17 cellular contexts compared by ENCODE assay signal in the genomic region with DNA sequence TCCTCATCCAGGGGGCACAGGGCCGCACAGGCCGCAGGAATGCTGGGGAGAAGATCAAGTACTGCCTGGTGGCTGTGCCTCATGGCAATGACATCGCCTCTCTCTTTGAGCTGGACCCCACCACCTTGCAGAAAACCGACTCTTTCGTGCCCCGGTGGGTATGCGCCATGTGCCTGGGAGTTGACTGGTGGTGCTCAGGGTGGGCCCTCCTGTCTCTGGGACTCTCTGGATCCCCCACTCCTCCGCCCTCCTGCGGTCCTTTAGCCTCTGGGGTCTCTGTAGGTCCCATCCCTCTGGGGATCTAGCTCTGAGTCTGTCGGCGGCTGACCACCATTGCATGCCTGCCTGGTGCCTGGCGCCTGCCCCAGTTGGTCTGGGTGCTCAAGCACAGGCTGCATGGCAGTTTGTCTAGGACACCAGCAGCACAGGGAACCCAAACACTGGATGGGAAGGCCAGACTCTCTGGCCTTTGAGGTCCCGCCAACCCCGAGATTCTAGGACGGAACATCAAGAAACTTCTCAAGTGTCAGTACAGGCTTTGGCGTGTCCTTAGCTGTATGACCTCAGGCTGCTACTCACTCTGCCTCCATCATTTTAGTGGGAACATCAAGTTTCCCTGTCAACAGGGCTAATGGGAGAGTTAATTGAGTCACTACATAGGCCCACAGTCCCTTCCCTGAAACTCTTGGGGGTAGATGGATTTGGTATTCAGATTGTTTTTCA. TPM values are rescaled to one million over a fixed set of nuclear protein-coding genes. Genes with fewer than 3 reads are reported as not detected.
A peak's percentile ranks its signal among the peaks of the same experiment; 100 is the strongest.
DNase-seq lines count a peak whose midpoint lies in the region; ATAC-seq and TF ChIP-seq lines count a peak whose summit lies in the region.
"Had no signal": no experiment of that assay in that cellular context is flagged by ENCODE, and none has a peak within 500 bp of the region (broad histone marks: within the 10 kb centered on the region; RNA-seq: fewer than 3 reads in every experiment).

No MANE protein-coding gene starts in this region.

- H3K4me1 Mint-ChIP-seq in activated naive CD4-positive, alpha-beta T cell treated with anti-CD3 and anti-CD28 coated beads, Interleukin-2, amount 10 ng/mL, durations not matched to agents 7 days and 5 days = peaks cover 11% of the 10 kb centered on the region
- peaks cover 10% of the 10 kb centered on the region for H3K4me1 Mint-ChIP-seq in activated T-helper 17 cell treated with anti-CD3 and anti-CD28 coated beads, Interleukin-2, amount 50 U/mL, for 72 hours
- H3K4me1 Mint-ChIP-seq in endothelial cell (ENCODE audit: unreplicated experiment) = no peaks in the 10 kb centered on the region
- peaks cover 7% of the 10 kb centered on the region for H3K4me1 Mint-ChIP-seq in stimulated activated effector memory CD8-positive, alpha-beta T cell treated with anti-CD3 and anti-CD28 coated beads, Interleukin-12 subunit alpha, Interleukin-12 subunit beta, amount 100 ng/mL, for 72 hours
- peaks cover 14% of the 10 kb centered on the region for H3K4me1 Mint-ChIP-seq in Calu3 (ENCODE audit: low read depth, unreplicated experiment)
- peaks cover 3 to 12% (median 8%) of the 10 kb centered on the region in 7 donors for H3K4me1 Mint-ChIP-seq in naive thymus-derived CD4-positive, alpha-beta T cell
- H3K4me1 Mint-ChIP-seq: GM23338 had no signal

- peaks cover 0 to 6% of the 10 kb centered on the region in 2 donors for H3K4me1 ChIP-seq in naive thymus-derived CD4-positive, alpha-beta T cell (ENCODE audit: control insufficient read depth in 2 of 2, insufficient read depth in 2 of 2, low read length in 2 of 2)

- no peaks in the 10 kb centered on the region for H3K27me3 ChIP-seq in naive thymus-derived CD4-positive, alpha-beta T cell (ENCODE audit: control insufficient read depth in 2 of 2, insufficient read depth in 2 of 2, low read length in 2 of 2)

- BruUV-seq in Calu3 (replicated peaks; lab: Mats Ljungman, UMichigan) = no TSS peak

- H3K36me3 ChIP-seq in naive thymus-derived CD4-positive, alpha-beta T cell (ENCODE audit: control insufficient read depth in 2 of 3, insufficient read depth in 3 of 3, low read length in 3 of 3) = peaks cover 0 to 86% (median 15%) of the 10 kb centered on the region in 3 experiments

- no peak overlapping the region for H3K4me3 Mint-ChIP-seq in activated naive CD4-positive, alpha-beta T cell treated with anti-CD3 and anti-CD28 coated beads, Interleukin-2, amount 10 ng/mL, durations not matched to agents 7 days and 5 days
- no peak overlapping the region for H3K4me3 Mint-ChIP-seq in activated T-helper 17 cell treated with anti-CD3 and anti-CD28 coated beads, Interleukin-2, amount 50 U/mL, for 72 hours
- H3K4me3 Mint-ChIP-seq in endothelial cell (ENCODE audit: unreplicated experiment) = peak overlapping the region; percentile 31
- H3K4me3 Mint-ChIP-seq in stimulated activated effector memory CD8-positive, alpha-beta T cell treated with anti-CD3 and anti-CD28 coated beads, Interleukin-12 subunit alpha, Interleukin-12 subunit beta, amount 100 ng/mL, for 72 hours = no peak overlapping the region
- no peak overlapping the region for H3K4me3 Mint-ChIP-seq in Calu3 (ENCODE audit: low read depth, unreplicated experiment)
- H3K4me3 Mint-ChIP-seq in naive thymus-derived CD4-positive, alpha-beta T cell = no peak overlapping the region
- H3K4me3 Mint-ChIP-seq: B cell; CD4-positive, alpha-beta memory T cell; GM23338 had no signal

- H3K36me3 Mint-ChIP-seq in activated naive CD4-positive, alpha-beta T cell treated with anti-CD3 and anti-CD28 coated beads, Interleukin-2, amount 10 ng/mL, durations not matched to agents 7 days and 5 days = peaks cover 44% of the 10 kb centered on the region
- H3K36me3 Mint-ChIP-seq in activated T-helper 17 cell treated with anti-CD3 and anti-CD28 coated beads, Interleukin-2, amount 50 U/mL, for 72 hours (ENCODE audit: low read depth) = peaks cover 84% of the 10 kb centered on the region
- H3K36me3 Mint-ChIP-seq in endothelial cell (ENCODE audit: low read depth, unreplicated experiment) = peaks cover 43% of the 10 kb centered on the region
- peaks cover 93% of the 10 kb centered on the region for H3K36me3 Mint-ChIP-seq in stimulated activated effector memory CD8-positive, alpha-beta T cell treated with anti-CD3 and anti-CD28 coated beads, Interleukin-12 subunit alpha, Interleukin-12 subunit beta, amount 100 ng/mL, for 72 hours
- peaks cover 75% of the 10 kb centered on the region for H3K36me3 Mint-ChIP-seq in Calu3 (ENCODE audit: insufficient read depth, unreplicated experiment)
- H3K36me3 Mint-ChIP-seq in naive thymus-derived CD4-positive, alpha-beta T cell = peaks cover 3 to 31% (median 7%) of the 10 kb centered on the region in 5 donors

- H3K27ac ChIP-seq in naive thymus-derived CD4-positive, alpha-beta T cell (ENCODE audit: low read depth, low read length) = no peak overlapping the region

- intact Hi-C loops in Calu3 (cut with micrococcal nuclease; ENCODE audit: unreplicated experiment) = no loop called here
- intact Hi-C loops in naive thymus-derived CD4-positive, alpha-beta T cell (cut with micrococcal nuclease) = no loop called here

- no peaks in the 10 kb centered on the region for H3K27me3 Mint-ChIP-seq in activated naive CD4-positive, alpha-beta T cell treated with anti-CD3 and anti-CD28 coated beads, Interleukin-2, amount 10 ng/mL, durations not matched to agents 7 days and 5 days
- no peaks in the 10 kb centered on the region for H3K27me3 Mint-ChIP-seq in activated T-helper 17 cell treated with anti-CD3 and anti-CD28 coated beads, Interleukin-2, amount 50 U/mL, for 72 hours
- H3K27me3 Mint-ChIP-seq in endothelial cell (ENCODE audit: unreplicated experiment) = peaks cover 20% of the 10 kb centered on the region
- H3K27me3 Mint-ChIP-seq in Calu3 (ENCODE audit: unreplicated experiment) = no peaks in the 10 kb centered on the region
- no peaks in the 10 kb centered on the region for H3K27me3 Mint-ChIP-seq in naive thymus-derived CD4-positive, alpha-beta T cell
- H3K27me3 Mint-ChIP-seq: B cell; CD4-positive, alpha-beta memory T cell had no signal

- no peaks in the 10 kb centered on the region for H3K9me3 ChIP-seq in naive thymus-derived CD4-positive, alpha-beta T cell (ENCODE audit: control insufficient read depth in 2 of 3, low read length in 3 of 3)

- DNase-seq in activated naive CD4-positive, alpha-beta T cell treated with anti-CD3 and anti-CD28 coated beads, Interleukin-2, amount 10 ng/mL, durations not matched to agents 7 days and 5 days = no peak
- no peak for DNase-seq in activated naive CD4-positive, alpha-beta T cell treated with Interleukin-2 at 50 U/mL for 16 hours
- no peak for DNase-seq in endothelial cell (ENCODE audit: low spot score)
- DNase-seq in stimulated activated effector memory CD8-positive, alpha-beta T cell treated with anti-CD3 and anti-CD28 coated beads, Interleukin-12 subunit alpha, Interleukin-12 subunit beta, amount 100 ng/mL, for 72 hours (ENCODE audit: low spot score in 2 of 2) = no peak
- DNase-seq in NCI-H748 (lab: John Stamatoyannopoulos, UW; ENCODE audit: unreplicated experiment) = no peak
- DNase-seq in Calu3 = no peak
- no peak for DNase-seq in naive thymus-derived CD4-positive, alpha-beta T cell
- DNase-seq: C1 segment of cervical spinal cord, DMS153, DMS79 treated with DMSO at 0.1 percent for 48 hours, EL, H7 had no signal

- ATAC-seq in activated T-helper 17 cell treated with anti-CD3 and anti-CD28 coated beads, Interleukin-2, amount 50 U/mL, for 72 hours (replicated peaks) = no peak
- no peak for ATAC-seq in stimulated activated effector memory CD8-positive, alpha-beta T cell treated with anti-CD3 and anti-CD28 coated beads, Interleukin-12 subunit alpha, Interleukin-12 subunit beta, amount 100 ng/mL, for 72 hours
- no peak for ATAC-seq in naive thymus-derived CD4-positive, alpha-beta T cell
- ATAC-seq: GM23338, HepG2 had no signal

- TF ChIP-seq CTCF in endothelial cell (IDR thresholded peaks at IDR 0.05; ENCODE audit: unreplicated experiment) (no peak), Calu3 (IDR thresholded peaks at IDR 0.05; ENCODE audit: unreplicated experiment) (no peak)

- no peak overlapping the region for H3K4me3 ChIP-seq in naive thymus-derived CD4-positive, alpha-beta T cell (ENCODE audit: low read length)
- H3K4me3 ChIP-seq: GM23338 had no signal

- CTCF ChIA-PET in activated naive CD4-positive, alpha-beta T cell treated with anti-CD3 and anti-CD28 coated beads, Interleukin-2, amount 10 ng/mL, durations not matched to agents 7 days and 5 days (lab: Charles Lee) = no interaction called here
- CTCF ChIA-PET in Calu3 (lab: Charles Lee) = interaction anchor here (1.0 kb wide), 1 partner anchor 9 kb away, joined by 3 read pairs; no protein-coding TSS in a partner anchor
- CTCF ChIA-PET in naive thymus-derived CD4-positive, alpha-beta T cell (lab: Charles Lee) = no interaction called here

- no peaks in the 10 kb centered on the region for H3K9me3 Mint-ChIP-seq in activated naive CD4-positive, alpha-beta T cell treated with anti-CD3 and anti-CD28 coated beads, Interleukin-2, amount 10 ng/mL, durations not matched to agents 7 days and 5 days
- H3K9me3 Mint-ChIP-seq in activated T-helper 17 cell treated with anti-CD3 and anti-CD28 coated beads, Interleukin-2, amount 50 U/mL, for 72 hours = no peaks in the 10 kb centered on the region
- H3K9me3 Mint-ChIP-seq in endothelial cell (ENCODE audit: unreplicated experiment) (no peaks in the 10 kb centered on the region), Calu3 (ENCODE audit: low read depth, unreplicated experiment) (no peaks in the 10 kb centered on the region)
- H3K9me3 Mint-ChIP-seq in stimulated activated effector memory CD8-positive, alpha-beta T cell treated with anti-CD3 and anti-CD28 coated beads, Interleukin-12 subunit alpha, Interleukin-12 subunit beta, amount 100 ng/mL, for 72 hours = no peaks in the 10 kb centered on the region
- H3K9me3 Mint-ChIP-seq in naive thymus-derived CD4-positive, alpha-beta T cell = no peaks in the 10 kb centered on the region
- H3K9me3 Mint-ChIP-seq: CD4-positive, alpha-beta memory T cell; GM23338 had no signal

- POLR2A ChIA-PET in naive thymus-derived CD4-positive, alpha-beta T cell (lab: Charles Lee) = interaction anchor here (0.5 kb wide), 1 partner anchor 468 kb away, joined by 3 read pairs; no protein-coding TSS in a partner anchor

- H3K27ac Mint-ChIP-seq in activated naive CD4-positive, alpha-beta T cell treated with anti-CD3 and anti-CD28 coated beads, Interleukin-2, amount 10 ng/mL, durations not matched to agents 7 days and 5 days = peak overlapping the region; percentile 7
- peak overlapping the region; percentile 11 for H3K27ac Mint-ChIP-seq in activated T-helper 17 cell treated with anti-CD3 and anti-CD28 coated beads, Interleukin-2, amount 50 U/mL, for 72 hours
- H3K27ac Mint-ChIP-seq in endothelial cell (ENCODE audit: unreplicated experiment) (no peak overlapping the region), Calu3 (ENCODE audit: unreplicated experiment) (no peak overlapping the region)
- H3K27ac Mint-ChIP-seq in stimulated activated effector memory CD8-positive, alpha-beta T cell treated with anti-CD3 and anti-CD28 coated beads, Interleukin-12 subunit alpha, Interleukin-12 subunit beta, amount 100 ng/mL, for 72 hours = peak overlapping the region; percentile 69
- H3K27ac Mint-ChIP-seq in naive thymus-derived CD4-positive, alpha-beta T cell = peak overlapping the region in 2 of 9 donors; percentile 14 to 52
- H3K27ac Mint-ChIP-seq: B cell, GM23338 had no signal

RNA-seq across cellular contexts. Expression of a gene that starts 42.8 kb away (rescaled TPM):
- 10 to 100 TPM; 57.0 to 59.7 TPM for total RNA-seq in activated T-helper 17 cell treated with anti-CD3 and anti-CD28 coated beads, Interleukin-2, amount 50 U/mL, for 72 hours
- total RNA-seq in endothelial cell (ENCODE audit: unreplicated experiment) (124 TPM), Calu3 (2022) (136 and 143 TPM in 2 replicates)
- total RNA-seq in naive thymus-derived CD4-positive, alpha-beta T cell = 10 to 100 TPM; 35.6 to 65.7 (median 47.7) TPM
- polyA plus RNA-seq in naive thymus-derived CD4-positive, alpha-beta T cell = 1 to 10 TPM; 1.7 to 7.3 TPM

RNA-seq across cellular contexts. Expression of a gene that starts 47.6 kb away (rescaled TPM):
- total RNA-seq in activated T-helper 17 cell treated with anti-CD3 and anti-CD28 coated beads, Interleukin-2, amount 50 U/mL, for 72 hours = 100 to 1,000 TPM in 1 of 2 donors, 10 to 100 TPM in 1; 65.5 to 112 TPM
- total RNA-seq in endothelial cell (ENCODE audit: unreplicated experiment) = 54.9 TPM
- total RNA-seq in Calu3 (2022) = 142 and 145 TPM in 2 replicates
- 10 to 100 TPM; 15.7 to 79.8 (median 23.0) TPM for total RNA-seq in naive thymus-derived CD4-positive, alpha-beta T cell
- polyA plus RNA-seq in naive thymus-derived CD4-positive, alpha-beta T cell = 10 to 100 TPM; 34.1 to 50.0 TPM

Comparison
In these comparisons a context has a peak if more than half of its experiments do, and no peak if none do; other contexts are left out.
1. H3K27ac Mint-ChIP-seq: peak in activated naive CD4-positive, alpha-beta T cell treated with anti-CD3 and anti-CD28 coated beads, Interleukin-2, amount 10 ng/mL, durations not matched to agents 7 days and 5 days (single experiment), activated T-helper 17 cell treated with anti-CD3 and anti-CD28 coated beads, Interleukin-2, amount 50 U/mL, for 72 hours (single experiment) and stimulated activated effector memory CD8-positive, alpha-beta T cell treated with anti-CD3 and anti-CD28 coated beads, Interleukin-12 subunit alpha, Interleukin-12 subunit beta, amount 100 ng/mL, for 72 hours (single experiment); none in endothelial cell (single experiment) and Calu3 (single experiment).